Comparison of ENCODE assay signal across 18 cellular contexts in the genomic region with DNA sequence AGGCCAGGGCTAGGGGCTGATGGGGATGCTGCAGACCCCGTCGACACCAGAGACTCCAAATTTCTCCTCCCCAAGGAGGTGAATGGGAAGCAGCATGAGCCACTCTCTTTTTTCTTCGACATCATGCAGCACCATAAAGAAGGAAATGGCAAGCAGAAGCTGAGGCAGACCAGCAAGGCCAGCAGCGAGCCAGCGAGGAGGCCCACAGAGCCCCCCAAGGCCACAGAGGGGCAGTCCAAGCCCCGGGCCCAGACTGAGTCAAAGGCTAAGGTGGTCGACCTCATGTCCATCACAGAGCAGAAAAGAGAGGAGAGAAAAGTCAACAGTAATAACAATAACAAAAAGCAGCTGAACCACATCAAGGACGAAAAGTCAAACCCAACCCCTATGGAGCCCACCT. TPM values are rescaled to one million over a fixed set of nuclear protein-coding genes. Genes with fewer than 3 reads are reported as not detected.
DNase-seq lines count a peak whose midpoint lies in the region; ATAC-seq, FAIRE-seq and TF ChIP-seq lines count a peak whose summit lies in the region.
"Had no signal": no experiment of that assay in that cellular context is flagged by ENCODE, and none has a peak within 500 bp of the region (broad histone marks: within the 10 kb centered on the region; RNA-seq: fewer than 3 reads in every experiment).

No MANE protein-coding gene starts in this region.

- H3K27me3 Mint-ChIP-seq in activated naive CD4-positive, alpha-beta T cell treated with anti-CD3 and anti-CD28 coated beads, Interleukin-2, amount 50 U/mL, for 24 hours, result no peaks in the 10 kb centered on the region
- H3K27me3 Mint-ChIP-seq in stimulated activated naive B cell treated with anti-CD40 and anti-IgM and Interleukin-4, amounts not matched to agents 10 μg/mL and 1 μg/mL and 100 μg/mL, for 72 hours, result no peaks in the 10 kb centered on the region

- FAIRE-seq in endothelial cell of umbilical vein (lab: Jason Lieb, UNC), result no peak
- FAIRE-seq: A204.1 had no signal

- POLR2A ChIA-PET in Panc1 (lab: Charles Lee) (no interaction called here), endothelial cell of umbilical vein (lab: Charles Lee) (no interaction called here)

- dilution Hi-C loops in endothelial cell of umbilical vein (cut with MboI; ENCODE audit: extremely low pct_ligation_motif_present, low sequenced_read_pairs), result no loop called here

- peak overlapping the region; percentile 65 for H3K27ac Mint-ChIP-seq in activated naive CD4-positive, alpha-beta T cell treated with anti-CD3 and anti-CD28 coated beads, Interleukin-2, amount 50 U/mL, for 24 hours
- H3K27ac Mint-ChIP-seq in stimulated activated naive B cell treated with anti-CD40 and anti-IgM and Interleukin-4, amounts not matched to agents 10 μg/mL and 1 μg/mL and 100 μg/mL, for 72 hours, result peak overlapping the region; percentile 7
- H3K27ac Mint-ChIP-seq: HFFc6 had no signal

- no peaks in the 10 kb centered on the region for H3K9me1 ChIP-seq in endothelial cell of umbilical vein (replicated peaks; ENCODE audit: control insufficient read depth, extremely low read depth, insufficient read depth, low read length)

- H3K27me3 ChIP-seq in Panc1 (ENCODE audit: control insufficient read depth, insufficient read depth, low read length) (no peaks in the 10 kb centered on the region), endothelial cell of umbilical vein (ENCODE audit: control insufficient read depth in 2 of 2, insufficient read depth in 2 of 2, low read length in 2 of 2) (no peaks in the 10 kb centered on the region)
- H3K27me3 ChIP-seq: MG63 had no signal

- H3K4me1 Mint-ChIP-seq in activated naive CD4-positive, alpha-beta T cell treated with anti-CD3 and anti-CD28 coated beads, Interleukin-2, amount 50 U/mL, for 24 hours, result peaks cover 3% of the 10 kb centered on the region
- peaks cover 35 to 73% of the 10 kb centered on the region in 2 donors for H3K4me1 Mint-ChIP-seq in stimulated activated naive B cell treated with anti-CD40 and anti-IgM and Interleukin-4, amounts not matched to agents 10 μg/mL and 1 μg/mL and 100 μg/mL, for 72 hours

- no peak for DNase-seq in activated naive CD4-positive, alpha-beta T cell treated with anti-CD3 and anti-CD28 coated beads, Interleukin-2, amount 50 U/mL, for 16 hours
- DNase-seq in Panc1 (ENCODE audit: low read depth, low spot score), result no peak
- no peak for DNase-seq in endothelial cell of umbilical vein (ENCODE audit: low read depth, low spot score)
- DNase-seq in stimulated activated naive B cell treated with anti-CD40 and anti-IgM and Interleukin-4, amounts not matched to agents 10 μg/mL and 1 μg/mL and 100 μg/mL, for 72 hours, result no peak
- no peak for DNase-seq in T1000 (lab: John Stamatoyannopoulos, UW)
- no peak for DNase-seq in midbrain (lab: John Stamatoyannopoulos, UW)
- DNase-seq: COR-L47, EL, HFFc6, MG63, NCI-H1092, NCI-H146, NCI-H2081, NCI-H510A, NCI-H82, SHP77 had no signal

- intact Hi-C loops in Panc1 (cut with micrococcal nuclease; ENCODE audit: unreplicated experiment) (no loop called here), endothelial cell of umbilical vein (cut with micrococcal nuclease) (no loop called here)

- TF ChIP-seq CTCF in Panc1 (IDR thresholded peaks at IDR 0.05) (no peak), endothelial cell of umbilical vein (IDR thresholded peaks at IDR 0.05; ENCODE audit: extremely low read depth in 1 of 2, insufficient read depth in 1 of 2, low read depth in 1 of 2, low read length in 2 of 2) (no peak)

- no peak overlapping the region for H2AFZ ChIP-seq in endothelial cell of umbilical vein (ENCODE audit: low read depth, low read length)

- CTCF ChIA-PET in Panc1 (lab: Charles Lee) (no interaction called here), endothelial cell of umbilical vein (lab: Charles Lee) (no interaction called here)

- H3K9me3 ChIP-seq in Panc1 (ENCODE audit: control insufficient read depth, insufficient read depth, low read depth, low read length) (no peaks in the 10 kb centered on the region), endothelial cell of umbilical vein (replicated peaks; ENCODE audit: control insufficient read depth, insufficient read depth, low read length) (no peaks in the 10 kb centered on the region)
- H3K9me3 ChIP-seq: MG63 had no signal

- H3K27ac ChIP-seq in Panc1 (ENCODE audit: low read length) (no peak overlapping the region), endothelial cell of umbilical vein (ENCODE audit: insufficient read depth, low read depth, low read length) (no peak overlapping the region)

- in situ Hi-C loops in Panc1 (cut with HindIII; ENCODE audit: low pct_unique_long_range_greater_than_20kb, low sequenced_read_pairs), result no loop called here

- H3K4me3 ChIP-seq in Panc1 (ENCODE audit: low read depth in 2 of 2, low read length in 2 of 2) (no peak overlapping the region), endothelial cell of umbilical vein (replicated peaks in 1 of 3; ENCODE audit: insufficient read depth in 1 of 3, low read depth in 1 of 3, low read length in 3 of 3) (no peak overlapping the region)
- H3K4me3 ChIP-seq: MG63 had no signal

- no peaks in the 10 kb centered on the region for H3K79me2 ChIP-seq in endothelial cell of umbilical vein (ENCODE audit: control insufficient read depth, insufficient read depth, low read length)

- BruUV-seq in Panc1 (replicated peaks; lab: Mats Ljungman, UMichigan) (TSS peak; percentile 79), endothelial cell of umbilical vein (replicated peaks; lab: Mats Ljungman, UMichigan) (TSS peak; percentile 52)

- no peak for ATAC-seq in Panc1
- ATAC-seq in stimulated activated naive B cell treated with anti-CD40 and anti-IgM and Interleukin-4, amounts not matched to agents 10 μg/mL and 1 μg/mL and 100 μg/mL, for 72 hours (replicated peaks), result no peak

- no peak overlapping the region for H3K9ac ChIP-seq in endothelial cell of umbilical vein (replicated peaks; ENCODE audit: extremely low read depth, insufficient read depth, low read length)

- H3K36me3 Mint-ChIP-seq in activated naive CD4-positive, alpha-beta T cell treated with anti-CD3 and anti-CD28 coated beads, Interleukin-2, amount 50 U/mL, for 24 hours, result peaks cover 18% of the 10 kb centered on the region
- peaks cover 63 to 67% of the 10 kb centered on the region in 2 donors for H3K36me3 Mint-ChIP-seq in stimulated activated naive B cell treated with anti-CD40 and anti-IgM and Interleukin-4, amounts not matched to agents 10 μg/mL and 1 μg/mL and 100 μg/mL, for 72 hours

- no peaks in the 10 kb centered on the region for H3K9me3 Mint-ChIP-seq in activated naive CD4-positive, alpha-beta T cell treated with anti-CD3 and anti-CD28 coated beads, Interleukin-2, amount 50 U/mL, for 24 hours
- no peaks in the 10 kb centered on the region for H3K9me3 Mint-ChIP-seq in stimulated activated naive B cell treated with anti-CD40 and anti-IgM and Interleukin-4, amounts not matched to agents 10 μg/mL and 1 μg/mL and 100 μg/mL, for 72 hours
- H3K9me3 Mint-ChIP-seq: HFFc6 had no signal

- no peak overlapping the region for H3K4me2 ChIP-seq in endothelial cell of umbilical vein (ENCODE audit: insufficient read depth, low read length)

- H4K20me1 ChIP-seq in endothelial cell of umbilical vein (replicated peaks; ENCODE audit: control insufficient read depth, extremely low read depth, insufficient read depth, low read length), result no peaks in the 10 kb centered on the region

- H3K4me3 Mint-ChIP-seq in activated naive CD4-positive, alpha-beta T cell treated with anti-CD3 and anti-CD28 coated beads, Interleukin-2, amount 50 U/mL, for 24 hours, result no peak overlapping the region
- no peak overlapping the region for H3K4me3 Mint-ChIP-seq in stimulated activated naive B cell treated with anti-CD40 and anti-IgM and Interleukin-4, amounts not matched to agents 10 μg/mL and 1 μg/mL and 100 μg/mL, for 72 hours
- H3K4me3 Mint-ChIP-seq: HFFc6 had no signal

- H3K36me3 ChIP-seq in Panc1 (ENCODE audit: control insufficient read depth, insufficient read depth, low read length) (peaks cover 10% of the 10 kb centered on the region), endothelial cell of umbilical vein (ENCODE audit: control insufficient read depth in 2 of 2, extremely low read depth in 1 of 2, insufficient read depth in 2 of 2, low read length in 2 of 2) (peaks cover 5 to 50% of the 10 kb centered on the region in 2 experiments)

- TF ChIP-seq POLR2A in endothelial cell of umbilical vein (IDR thresholded peaks at IDR 0.05; ENCODE audit: low read depth, low read length), result no peak

- no peaks in the 10 kb centered on the region for H3K4me1 ChIP-seq in Panc1 (ENCODE audit: control insufficient read depth, insufficient read depth, low read length)
- no peaks in the 10 kb centered on the region for H3K4me1 ChIP-seq in endothelial cell of umbilical vein (ENCODE audit: control insufficient read depth, extremely low read depth, insufficient read depth, low read length)

TF ChIP-seq in endothelial cell of umbilical vein, 7 proteins besides CTCF, POLR2A, EP300 and RAD21:
- no peak for TF ChIP-seq EZH2 (IDR thresholded peaks at IDR 0.05; ENCODE audit: borderline replicate concordance, low read depth, low read length, severe bottlenecking)
- TF ChIP-seq GATA2 (IDR thresholded peaks at IDR 0.05; ENCODE audit: insufficient read depth, insufficient read length, low read depth, low read length), result no peak
- TF ChIP-seq POLR2AphosphoS5 (IDR thresholded peaks at IDR 0.05; ENCODE audit: insufficient read depth, low read depth, low read length), result no peak
- no peak for TF ChIP-seq FOS (IDR thresholded peaks at IDR 0.05; ENCODE audit: borderline replicate concordance, insufficient read depth, low read length)
- no peak for TF ChIP-seq JUN (IDR thresholded peaks at IDR 0.05; ENCODE audit: borderline replicate concordance, insufficient read depth, insufficient read length, low read depth)
- TF ChIP-seq, protein P1, sequence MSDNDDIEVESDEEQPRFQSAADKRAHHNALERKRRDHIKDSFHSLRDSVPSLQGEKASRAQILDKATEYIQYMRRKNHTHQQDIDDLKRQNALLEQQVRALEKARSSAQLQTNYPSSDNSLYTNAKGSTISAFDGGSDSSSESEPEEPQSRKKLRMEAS (IDR thresholded peaks at IDR 0.05; ENCODE audit: insufficient read depth, insufficient read length), result no peak
- TF ChIP-seq MYC (IDR thresholded peaks at IDR 0.05; ENCODE audit: low read depth, low read length), result no peak

RNA-seq across cellular contexts. Expression of a gene that starts 56.1 kb away (rescaled TPM):
- 60.3 TPM for total RNA-seq in Panc1 (2021; ENCODE audit: unreplicated experiment)
- 59.6 TPM for polyA plus RNA-seq in Panc1 (2012; ENCODE audit: insufficient read length)
- total RNA-seq in endothelial cell of umbilical vein, result 49.0 and 52.1 TPM in 2 replicates
- 37.7 and 40.4 TPM in 2 replicates for polyA plus RNA-seq in endothelial cell of umbilical vein
- polyA plus RNA-seq in endothelial cell of umbilical vein (2011; cell fraction: cytosol; rRNA removed), result 36.9 and 45.5 TPM in 2 replicates
- 77.9 and 79.6 TPM in 2 replicates for polyA plus RNA-seq in endothelial cell of umbilical vein (2011; cell fraction: nucleus; rRNA removed)
- 38.1 and 44.1 TPM in 2 replicates for polyA plus RNA-seq in endothelial cell of umbilical vein (2012)
- 26.4 and 28.3 TPM in 2 replicates for polyA minus RNA-seq in endothelial cell of umbilical vein
- 8.7 TPM for polyA minus RNA-seq in endothelial cell of umbilical vein (2011; cell fraction: cytosol; rRNA and poly(A)+ RNA removed)
- polyA minus RNA-seq in endothelial cell of umbilical vein (2011; cell fraction: nucleus; rRNA and poly(A)+ RNA removed), result 12.2 and 25.3 TPM in 2 replicates
